ENCODE assay signal across 26 cellular contexts in genomic region chr14:105274600-105274999, GRCh38. TPM values are rescaled to one million over a fixed set of nuclear protein-coding genes. Genes with fewer than 3 reads are reported as not detected.
DNase-seq lines count a peak whose midpoint lies in the region; FAIRE-seq lines count a peak whose summit lies in the region.
"Had no signal": no experiment of that assay in that cellular context is flagged by ENCODE, and none has a peak within 500 bp of the region (broad histone marks: within the 10 kb centered on the region; RNA-seq: fewer than 3 reads in every experiment).

No MANE protein-coding gene starts in this region.

- no peak overlapping the region for H4K8ac ChIP-seq in neuronal stem cell (ENCODE audit: low read depth, low read length)

- peaks cover 0 to 4% (median 0%) of the 10 kb centered on the region in 3 donors for H3K36me3 Mint-ChIP-seq in immature natural killer cell

- FAIRE-seq in HTR-8/SVneo (lab: Jason Lieb, UNC) (peak; percentile 28), GM19239 (lab: Jason Lieb, UNC) (no peak)
- FAIRE-seq: G401.6, H54 had no signal

- H3K9me3 ChIP-seq in BLaER1, result no peaks in the 10 kb centered on the region
- no peaks in the 10 kb centered on the region for H3K9me3 ChIP-seq in neuronal stem cell (replicated peaks in 1 of 2; ENCODE audit: control insufficient read depth in 2 of 2, insufficient read depth in 1 of 2, low read depth in 1 of 2, low read length in 2 of 2)
- H3K9me3 ChIP-seq: Caco-2 had no signal

- peak overlapping the region; percentile 63 for H2AK5ac ChIP-seq in neuronal stem cell (ENCODE audit: low read depth, low read length)

- H3K9ac ChIP-seq in BLaER1 (0 out of 2 replicates have a peak overlapping the region, but pooled peaks have one; percentile 34), neuronal stem cell (ENCODE audit: low read depth, low read length, poor library complexity) (no peak overlapping the region)

- no peak overlapping the region for H3K4me3 ChIP-seq in BLaER1
- H3K4me3 ChIP-seq in neuronal stem cell (ENCODE audit: low read length in 2 of 2), result no peak overlapping the region
- H3K4me3 ChIP-seq: PC-9 had no signal

- peaks cover 10% of the 10 kb centered on the region for H3K79me1 ChIP-seq in neuronal stem cell (ENCODE audit: low read depth, low read length)

- H2BK12ac ChIP-seq in neuronal stem cell (ENCODE audit: low read length), result no peak overlapping the region

- peaks cover 71% of the 10 kb centered on the region for H4K20me1 ChIP-seq in BLaER1

- H3K9me3 Mint-ChIP-seq in immature natural killer cell, result no peaks in the 10 kb centered on the region

- H3K4ac ChIP-seq in neuronal stem cell (ENCODE audit: low read length), result no peak overlapping the region

- peaks cover 17% of the 10 kb centered on the region; the same call in 1 of the 2 replicates for H3K36me3 ChIP-seq in BLaER1
- peaks cover 0 to 5% of the 10 kb centered on the region in 2 donors for H3K36me3 ChIP-seq in neuronal stem cell (replicated peaks in 1 of 2; ENCODE audit: control insufficient read depth in 2 of 2, insufficient read depth in 2 of 2, low read length in 2 of 2)

- H2BK15ac ChIP-seq in neuronal stem cell (ENCODE audit: low read length), result no peak overlapping the region

- no peak overlapping the region for H3K23ac ChIP-seq in neuronal stem cell (ENCODE audit: low read depth, low read length, poor library complexity)

- H2BK120ac ChIP-seq in neuronal stem cell (ENCODE audit: low read depth, low read length), result no peak overlapping the region

- no peak overlapping the region for H2BK5ac ChIP-seq in neuronal stem cell (ENCODE audit: low read length)

- H3K27ac ChIP-seq in BLaER1, result no peak overlapping the region; the same call in 1 of the 2 replicates
- no peak overlapping the region for H3K27ac ChIP-seq in neuronal stem cell (replicated peaks; ENCODE audit: low read length)
- H3K27ac ChIP-seq: PC-9 had no signal

- H3K14ac ChIP-seq in neuronal stem cell (ENCODE audit: low read length), result no peak overlapping the region

- no CpG with 5 or more reads among the region's 6 CpGs for WGBS in neuronal stem cell (ENCODE audit: extremely low coverage in 2 of 2, insufficient read length in 2 of 2, insufficient replicate concordance in 1 of 2), 2 donors

- no peak overlapping the region for H4K91ac ChIP-seq in neuronal stem cell (ENCODE audit: low read depth, low read length, poor library complexity)

- H3K4me3 Mint-ChIP-seq in immature natural killer cell, result no peak overlapping the region
- H3K4me3 Mint-ChIP-seq: CD4-positive, alpha-beta memory T cell had no signal

- peak overlapping the region in 5 of 6 donors; percentile 34 to 91 (median 82) for H3K27ac Mint-ChIP-seq in immature natural killer cell

- no peak overlapping the region for H3K18ac ChIP-seq in neuronal stem cell (ENCODE audit: low read length)

- H3K4me1 ChIP-seq in BLaER1 (peaks cover 86% of the 10 kb centered on the region), neuronal stem cell (ENCODE audit: control insufficient read depth in 2 of 2, insufficient read depth in 1 of 2, low read depth in 1 of 2, low read length in 2 of 2) (no peaks in the 10 kb centered on the region)
- H3K4me1 ChIP-seq: Caco-2 had no signal

- peak overlapping the region; percentile 71 for H3K4me2 ChIP-seq in BLaER1
- H3K4me2 ChIP-seq in neuronal stem cell (ENCODE audit: insufficient read depth, low read length, poor library complexity, severe bottlenecking), result no peak overlapping the region
- H3K4me2 ChIP-seq: PC-9 had no signal

- H3K27me3 ChIP-seq in BLaER1 (no peaks in the 10 kb centered on the region), neuronal stem cell (ENCODE audit: control insufficient read depth in 3 of 3, insufficient read depth in 3 of 3, low read depth in 1 of 3, low read length in 3 of 3) (no peaks in the 10 kb centered on the region)

- peaks cover 0 to 14% (median 0%) of the 10 kb centered on the region in 3 donors for H3K27me3 Mint-ChIP-seq in immature natural killer cell (ENCODE audit: low read depth in 3 of 3)
- H3K27me3 Mint-ChIP-seq: CD4-positive, alpha-beta memory T cell had no signal

- no peak overlapping the region for H2AFZ ChIP-seq in neuronal stem cell (ENCODE audit: low read length)
- H2AFZ ChIP-seq: PC-9 had no signal

- peaks cover 13 to 20% of the 10 kb centered on the region in 2 donors for H3K4me1 Mint-ChIP-seq in immature natural killer cell

- DNase-seq in HTR-8/SVneo (ENCODE audit: insufficient read length, low spot score), result no peak
- no peak for DNase-seq in immature natural killer cell
- no peak for DNase-seq in neuronal stem cell (ENCODE audit: low spot score)
- DNase-seq in GM19239 (ENCODE audit: insufficient read length, low spot score), result no peak
- no peak for DNase-seq in NOMO-1 treated with dmso at 0.1 percent for 144 hours (lab: John Stamatoyannopoulos, UW; ENCODE audit: unreplicated experiment)
- no peak for DNase-seq in dermis blood vessel endothelial cell
- no peak for DNase-seq in NCI-H2107 treated with DMSO at 0.1 percent for 48 hours (lab: John Stamatoyannopoulos, UW; ENCODE audit: unreplicated experiment)
- DNase-seq: C1 segment of cervical spinal cord; Caco-2; CD4-positive, alpha-beta memory T cell; KBM-7; MV-4-11; NCI-H1105; NCI-H1436 treated with DMSO at 0.1 percent for 48 hours; NCI-H187 treated with DMSO at 0.1 percent for 48 hours; NCI-H2107; NCI-H446; NCI-H524 treated with DMSO at 0.1 percent for 48 hours; NCI-H82; NK-92 treated with Interleukin-12 subunit alpha and Interleukin-12 subunit beta, amount 100 ng/mL, for 24 hours; PC-9; Right ventricle myocardium superior had no signal

RNA-seq across cellular contexts. Expression of gene BRF1, which starts 26.2 kb away (rescaled TPM):
- 10 to 100 TPM in 1 of 3 donors, 1 to 10 TPM in 2; 2.9 to 11.0 (median 8.0) TPM for polyA plus RNA-seq in immature natural killer cell
- polyA plus RNA-seq in neuronal stem cell (2013, experiment 1 of 2), result 14.0 TPM
- 14.3 TPM for polyA plus RNA-seq in neuronal stem cell (2013, experiment 2 of 2)
- total RNA-seq in dermis blood vessel endothelial cell, result 56.5 and 71.5 TPM in 2 replicates

RNA-seq across cellular contexts. Expression of gene BTBD6, which starts 26.3 kb away (rescaled TPM):
- 10 to 100 TPM in 2 of 3 donors, 1 to 10 TPM in 1; 3.7 to 13.3 (median 13.1) TPM for polyA plus RNA-seq in immature natural killer cell
- polyA plus RNA-seq in neuronal stem cell (2013, experiment 1 of 2), result 10.8 TPM
- polyA plus RNA-seq in neuronal stem cell (2013, experiment 2 of 2), result 10.4 TPM
- 68.1 and 81.5 TPM in 2 replicates for total RNA-seq in dermis blood vessel endothelial cell
- total RNA-seq: A172 had no signal

RNA-seq across cellular contexts. Expression of gene PACS2, which starts 39.9 kb away (rescaled TPM):
- polyA plus RNA-seq in immature natural killer cell, result 1 to 10 TPM; 2.0 to 3.3 (median 2.7) TPM
- polyA plus RNA-seq in neuronal stem cell (2013, experiment 1 of 2), result 33.5 TPM
- polyA plus RNA-seq in neuronal stem cell (2013, experiment 2 of 2), result 32.3 TPM
- 63.6 and 74.0 TPM in 2 replicates for total RNA-seq in dermis blood vessel endothelial cell
